Comparison of ENCODE assay signal across 8 cellular contexts in genomic region chr16:154223-155030, GRCh38. TPM values are rescaled to one million over a fixed set of nuclear protein-coding genes. Genes with fewer than 3 reads are reported as not detected.
DNase-seq lines count a peak whose midpoint lies in the region; ATAC-seq and TF ChIP-seq lines count a peak whose summit lies in the region.

No MANE protein-coding gene starts in this region.

- peak overlapping the region; percentile 23 for H3K9ac ChIP-seq in fibroblast of lung (ENCODE audit: insufficient read depth, low read length)

- H3K79me2 ChIP-seq in fibroblast of lung (ENCODE audit: control insufficient read depth, insufficient read depth, low read length) = no peaks in the 10 kb centered on the region
- H3K79me2 ChIP-seq in osteoblast (ENCODE audit: insufficient read depth, low read length) = no peaks in the 10 kb centered on the region

- H3K27me3 ChIP-seq in fibroblast of lung (ENCODE audit: control insufficient read depth, insufficient read depth, low read length) (peaks cover 9% of the 10 kb centered on the region), osteoblast (ENCODE audit: insufficient read depth, low read length) (peaks cover 29% of the 10 kb centered on the region)

- no peaks in the 10 kb centered on the region for H3K36me3 Mint-ChIP-seq in T-helper 17 cell (ENCODE audit: low read depth)

- H3K27me3 Mint-ChIP-seq in T-helper 17 cell = peaks cover 40% of the 10 kb centered on the region

- peak; percentile 64 for DNase-seq in NCI-H748 (lab: John Stamatoyannopoulos, UW; ENCODE audit: unreplicated experiment)
- no peak for DNase-seq in NCI-H748 treated with DMSO at 0.1 percent for 48 hours (lab: John Stamatoyannopoulos, UW)
- no peak for DNase-seq in T-helper 17 cell
- peak; percentile 26 to 52 for DNase-seq in fibroblast of lung (ENCODE audit: low read depth in 2 of 2)
- peak; percentile 85 for DNase-seq in osteoblast (ENCODE audit: insufficient read length, low spot score, missing footprints)
- DNase-seq in HCEC 1CT = no peak
- DNase-seq in NCI-H1694 treated with DMSO at 0.1 percent for 48 hours (lab: John Stamatoyannopoulos, UW) = no peak

- peaks cover 10% of the 10 kb centered on the region for H3K4me1 Mint-ChIP-seq in T-helper 17 cell

- ATAC-seq in T-helper 17 cell (no peak), GM21825 (IDR thresholded peaks at IDR 0.05; ENCODE audit: unreplicated experiment) (no peak)

- peaks cover 4% of the 10 kb centered on the region for H3K4me1 ChIP-seq in fibroblast of lung (ENCODE audit: control insufficient read depth, extremely low read depth, insufficient read depth, low read length)
- H3K4me1 ChIP-seq in osteoblast (ENCODE audit: insufficient read depth, low read length) = peaks cover 5% of the 10 kb centered on the region

- H2AFZ ChIP-seq in fibroblast of lung (ENCODE audit: low read length) = peak overlapping the region; percentile 57
- no peak overlapping the region for H2AFZ ChIP-seq in osteoblast (ENCODE audit: low read length)

- H3K36me3 ChIP-seq in fibroblast of lung (ENCODE audit: control insufficient read depth, insufficient read depth, low read length) (no peaks in the 10 kb centered on the region), osteoblast (ENCODE audit: insufficient read depth, low read length) (no peaks in the 10 kb centered on the region)

- no peak overlapping the region for H3K27ac Mint-ChIP-seq in T-helper 17 cell

- H3K9me3 ChIP-seq in T-helper 17 cell (ENCODE audit: control insufficient read depth, low read length, poor library complexity, severe bottlenecking) = no peaks in the 10 kb centered on the region
- H3K9me3 ChIP-seq in fibroblast of lung (ENCODE audit: control insufficient read depth, insufficient read depth, low read depth, low read length) = no peaks in the 10 kb centered on the region
- no peaks in the 10 kb centered on the region for H3K9me3 ChIP-seq in osteoblast (ENCODE audit: low read depth, low read length)

- H3K4me3 ChIP-seq in fibroblast of lung (replicated peaks in 1 of 4; ENCODE audit: control extremely low read depth in 1 of 4, insufficient read depth in 1 of 4, low read depth in 3 of 4, low read length in 4 of 4) (peak overlapping the region; percentile 40 to 58 (median 54)), osteoblast (ENCODE audit: insufficient read depth, low read length) (peak overlapping the region; percentile 55)

- peak overlapping the region; percentile 75 for H3K4me3 Mint-ChIP-seq in T-helper 17 cell

- H3K27ac ChIP-seq in fibroblast of lung (ENCODE audit: insufficient read depth, low read length) (no peak overlapping the region), osteoblast (ENCODE audit: low read depth, low read length) (no peak overlapping the region)

- H4K20me1 ChIP-seq in fibroblast of lung (ENCODE audit: control insufficient read depth, extremely low read depth, insufficient read depth, low read length) = no peaks in the 10 kb centered on the region
- no peaks in the 10 kb centered on the region for H4K20me1 ChIP-seq in osteoblast (ENCODE audit: insufficient read depth, low read length)

- peak overlapping the region; percentile 85 for H3K4me2 ChIP-seq in fibroblast of lung (ENCODE audit: extremely low read depth, insufficient read depth, low read length)
- peak overlapping the region; percentile 64 for H3K4me2 ChIP-seq in osteoblast (ENCODE audit: insufficient read depth, low read length)

- no peak for TF ChIP-seq CTCF in fibroblast of lung (conservative IDR thresholded peaks at IDR 0.05 in 1 of 2, IDR thresholded peaks at IDR 0.05 in 1 of 2; ENCODE audit: low read depth in 1 of 2, low read length in 2 of 2)
- no peak for TF ChIP-seq CTCF in osteoblast (IDR thresholded peaks at IDR 0.05; ENCODE audit: extremely low read depth, low read depth, low read length)

RNA-seq across cellular contexts. Expression of gene HBZ, which starts 2.0 kb away (rescaled TPM):
- total RNA-seq in T-helper 17 cell = not detected
- total RNA-seq in fibroblast of lung = not detected in 2 replicates
- not detected in 2 replicates for polyA plus RNA-seq in fibroblast of lung
- not detected in 2 replicates for polyA plus RNA-seq in fibroblast of lung (2012)
- polyA minus RNA-seq in fibroblast of lung (ENCODE audit: low replicate concordance) = not detected in 2 replicates
- total RNA-seq in osteoblast = not detected in 2 replicates

RNA-seq across cellular contexts. Expression of gene HBM, which starts 11.4 kb away (rescaled TPM):
- total RNA-seq in T-helper 17 cell (not detected), fibroblast of lung (not detected in 2 replicates), osteoblast (not detected in 2 replicates)
- polyA plus RNA-seq in fibroblast of lung = not detected in 2 replicates
- polyA plus RNA-seq in fibroblast of lung (2012) = not detected in 2 replicates
- polyA minus RNA-seq in fibroblast of lung (ENCODE audit: low replicate concordance) = not detected in 2 replicates

RNA-seq across cellular contexts. Expression of gene NPRL3, which starts 16.0 kb away (rescaled TPM):
- total RNA-seq in T-helper 17 cell (10 to 100 TPM; 24.3 to 32.2 TPM), fibroblast of lung (6.7 and 9.6 TPM in 2 replicates), osteoblast (10.1 and 10.6 TPM in 2 replicates)
- 8.7 and 13.6 TPM in 2 replicates for polyA plus RNA-seq in fibroblast of lung
- 27.5 and 36.0 TPM in 2 replicates for polyA plus RNA-seq in fibroblast of lung (2012)
- 89.5 and 114 TPM in 2 replicates for polyA minus RNA-seq in fibroblast of lung (ENCODE audit: low replicate concordance)

RNA-seq across cellular contexts. Expression of gene HBA2, which starts 18.2 kb away (rescaled TPM):
- total RNA-seq in T-helper 17 cell (not detected), fibroblast of lung (not detected in 2 replicates), osteoblast (not detected in 2 replicates)
- polyA plus RNA-seq in fibroblast of lung = 0.19 TPM in 1 of 2 replicates, not detected in the other
- polyA plus RNA-seq in fibroblast of lung (2012) = not detected in 2 replicates
- polyA minus RNA-seq in fibroblast of lung (ENCODE audit: low replicate concordance) = 1.0 and 2.3 TPM in 2 replicates

RNA-seq across cellular contexts. Expression of gene HBA1, which starts 22.1 kb away (rescaled TPM):
- total RNA-seq in T-helper 17 cell = 1 to 10 TPM in 1 of 2 donors, under 1 TPM in 1; 0.65 to 6.5 TPM
- not detected in 2 replicates for total RNA-seq in fibroblast of lung
- 0.69 and 0.77 TPM in 2 replicates for polyA plus RNA-seq in fibroblast of lung
- 0.55 and 2.2 TPM in 2 replicates for polyA plus RNA-seq in fibroblast of lung (2012)
- polyA minus RNA-seq in fibroblast of lung (ENCODE audit: low replicate concordance) = not detected in 2 replicates
- total RNA-seq in osteoblast = not detected in 2 replicates

Comparison
In these comparisons a context has a peak if more than half of its experiments do, and no peak if none do; other contexts are left out.
1. DNase-seq: peak in NCI-H748 (single experiment), fibroblast of lung (2 of 2) and osteoblast (single experiment); none in NCI-H748 treated with DMSO at 0.1 percent for 48 hours (single experiment), T-helper 17 cell (0 of 3), HCEC 1CT (single experiment) and NCI-H1694 treated with DMSO at 0.1 percent for 48 hours (single experiment).